ENCODE assay signal across 29 cellular contexts in genomic region chr3:12633108-12633507, GRCh38.
"Had no signal": no experiment of that assay in that cellular context is flagged by ENCODE, and none has a peak within 500 bp of the region (broad histone marks: within the 10 kb centered on the region; RNA-seq: fewer than 3 reads in every experiment).

No MANE protein-coding gene starts in this region.

- ATAC-seq: left cardiac atrium; left lobe of liver; lower lobe of right lung; natural killer cell; right cardiac atrium; sciatic nerve; stimulated activated naive B cell treated with anti-CD40 and anti-IgM and Interleukin-4, amounts not matched to agents 10 μg/mL and 1 μg/mL and 100 μg/mL, for 72 hours; stimulated activated naive CD8-positive, alpha-beta T cell treated with anti-CD3 and anti-CD28 coated beads, Interleukin-15, Interleukin-2, amounts not matched to agents 100 U/mL and 50 U/mL, for 24 hours had no signal

- H3K9me3 ChIP-seq: lower lobe of right lung, ovary, stomach, testis, tibial artery, uterus had no signal

- H3K9ac ChIP-seq: neural progenitor cell had no signal

- H3K36me3 Mint-ChIP-seq: natural killer cell had no signal

- FAIRE-seq: keratinocyte had no signal

- H3K27ac ChIP-seq: lower lobe of right lung, ovary, skin epidermis, stomach, testis, tibial artery, uterus had no signal

- DNase-seq: hippocampal formation; kidney glomerular epithelial cell; left cardiac atrium; lower lobe of right lung; mammary epithelial cell; mesenchymal stem cell; naive B cell; natural killer cell; nephron progenitor cell; ovary; retina; right cardiac atrium; stimulated activated CD4-positive, alpha-beta T cell treated with anti-CD3 and anti-CD28 coated beads, Interleukin-12 subunit alpha, Interleukin-12 subunit beta, amount 100 ng/mL, for 4 hours; stimulated activated CD4-positive, alpha-beta T cell treated with anti-CD3 and anti-CD28 coated beads, Interleukin-15, amount 100 ng/mL, for 24 hours; stimulated activated CD4-positive, alpha-beta T cell treated with anti-CD3 and anti-CD28 coated beads, Interleukin-2, amount 100 ng/mL, for 24 hours; stimulated activated CD4-positive, alpha-beta T cell treated with anti-CD3 and anti-CD28 coated beads, Interleukin-4, amount 100 ng/mL, for 1 hour; stimulated activated naive B cell treated with anti-CD40 and anti-IgM and Interleukin-4, amounts not matched to agents 10 μg/mL and 1 μg/mL and 100 μg/mL, for 72 hours; stimulated activated naive CD8-positive, alpha-beta T cell treated with anti-CD3 and anti-CD28 coated beads, Interleukin-15, Interleukin-2, amounts not matched to agents 100 U/mL and 50 U/mL, for 24 hours; stomach; testis; tibial artery; uterus had no signal

- H3K36me3 ChIP-seq: neural progenitor cell, ovary, tibial artery, uterus had no signal

- H3K4me3 Mint-ChIP-seq: natural killer cell; nephron progenitor cell; neural progenitor cell; stimulated activated naive B cell treated with anti-CD40 and anti-IgM and Interleukin-4, amounts not matched to agents 10 μg/mL and 1 μg/mL and 100 μg/mL, for 72 hours; type B pancreatic cell had no signal

- H3K9me3 Mint-ChIP-seq: naive B cell; natural killer cell; neural progenitor cell; stimulated activated naive B cell treated with anti-CD40 and anti-IgM and Interleukin-4, amounts not matched to agents 10 μg/mL and 1 μg/mL and 100 μg/mL, for 72 hours; type B pancreatic cell had no signal

- H2AFZ ChIP-seq: neural progenitor cell had no signal

- H3K27me3 Mint-ChIP-seq: naive B cell; progenitor cell of endocrine pancreas; stimulated activated naive B cell treated with anti-CD40 and anti-IgM and Interleukin-4, amounts not matched to agents 10 μg/mL and 1 μg/mL and 100 μg/mL, for 72 hours; type B pancreatic cell had no signal

- H3K4me2 ChIP-seq: neural progenitor cell had no signal

- H3K27ac Mint-ChIP-seq: natural killer cell; neural progenitor cell; stimulated activated naive B cell treated with anti-CD40 and anti-IgM and Interleukin-4, amounts not matched to agents 10 μg/mL and 1 μg/mL and 100 μg/mL, for 72 hours; type B pancreatic cell had no signal

- H3K27me3 ChIP-seq: neural progenitor cell, ovary, stomach, testis, tibial artery, uterus had no signal

- H3K4me3 ChIP-seq: lower lobe of right lung, neural progenitor cell, ovary, skin epidermis, stomach, testis, tibial artery, uterus had no signal
